Comparison of ENCODE assay signal across 9 cellular contexts in genomic region chr13:25353344-25353743, GRCh38. TPM values are rescaled to one million over a fixed set of nuclear protein-coding genes. Genes with fewer than 3 reads are reported as not detected.
"Had no signal": no experiment of that assay in that cellular context is flagged by ENCODE, and none has a peak within 500 bp of the region (broad histone marks: within the 10 kb centered on the region; RNA-seq: fewer than 3 reads in every experiment).

No MANE protein-coding gene starts in this region.

- H3K4me2 ChIP-seq: KMS-11 had no signal

- H3K27ac ChIP-seq: HL-60, KMS-11 had no signal

- H3K4me3 Mint-ChIP-seq: IgD-negative memory B cell had no signal

- H3K4me1 Mint-ChIP-seq: IgD-negative memory B cell had no signal

- H3K9ac ChIP-seq: KMS-11 had no signal

- FAIRE-seq: HepG2, HTR-8/SVneo had no signal

- H3K27ac Mint-ChIP-seq: IgD-negative memory B cell had no signal

- DNase-seq: IMR-90, KBM-7, KG1 had no signal

RNA-seq across cellular contexts. Expression of gene ATP8A2, which starts 18.4 kb away (rescaled TPM):
- total RNA-seq: HT-29 had no signal
- polyA plus RNA-seq: HepG2 had no signal
